16 cellular contexts compared by ENCODE assay signal in the genomic region with DNA sequence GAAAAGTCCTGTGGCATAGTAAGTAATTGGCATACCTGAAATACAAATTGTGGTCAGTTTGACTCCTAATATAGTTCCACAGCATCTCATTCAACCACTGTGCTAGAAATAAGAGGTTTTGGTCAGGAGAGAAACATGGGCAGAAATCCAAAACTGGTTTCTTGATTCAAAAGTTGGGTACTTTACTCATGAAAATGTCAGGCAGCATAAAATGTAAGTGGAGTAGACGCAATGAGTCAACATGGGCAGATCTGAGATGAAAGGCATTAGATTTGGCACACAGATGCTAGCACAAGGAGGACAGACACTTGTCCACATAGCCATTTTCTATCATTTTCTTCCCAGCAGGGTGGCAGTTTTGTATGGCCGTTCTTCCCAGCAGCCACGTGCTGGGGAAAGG.
"Had no signal": no experiment of that assay in that cellular context is flagged by ENCODE, and none has a peak within 500 bp of the region (broad histone marks: within the 10 kb centered on the region; RNA-seq: fewer than 3 reads in every experiment).

No MANE protein-coding gene starts in this region.

- H3K4me3 ChIP-seq: right atrium auricular region had no signal

- H3K36me3 Mint-ChIP-seq: activated CD8-positive, alpha-beta memory T cell treated with anti-CD3 and anti-CD28 coated beads, Interleukin-2, amount 10 ng/mL, durations not matched to agents 7 days and 5 days; activated naive CD4-positive, alpha-beta T cell treated with anti-CD3 and anti-CD28 coated beads, Interleukin-2, amount 50 U/mL, for 72 hours; naive thymus-derived CD8-positive, alpha-beta T cell; stimulated activated naive B cell treated with anti-CD40 and anti-IgM and Interleukin-4, amounts not matched to agents 10 μg/mL and 1 μg/mL and 100 μg/mL, for 72 hours; type B pancreatic cell had no signal

- H3K27me3 Mint-ChIP-seq: activated CD8-positive, alpha-beta memory T cell treated with anti-CD3 and anti-CD28 coated beads, Interleukin-2, amount 10 ng/mL, durations not matched to agents 7 days and 5 days; stimulated activated naive B cell treated with anti-CD40 and anti-IgM and Interleukin-4, amounts not matched to agents 10 μg/mL and 1 μg/mL and 100 μg/mL, for 72 hours; type B pancreatic cell had no signal

- DNase-seq: activated CD4-positive, alpha-beta T cell treated with anti-CD3 and anti-CD28 coated beads for 1 hour; activated CD4-positive, alpha-beta T cell treated with anti-CD3 and anti-CD28 coated beads, Interleukin-2, amount 50 U/mL, for 48 hours; activated CD8-positive, alpha-beta memory T cell treated with anti-CD3 and anti-CD28 coated beads, Interleukin-2, amount 10 ng/mL, durations not matched to agents 7 days and 5 days; activated effector memory CD4-positive, alpha-beta T cell treated with anti-CD3 and anti-CD28 coated beads, Interleukin-2, amount 50 U/mL, for 16 hours; activated T-cell treated with anti-CD3 and anti-CD28 coated beads, Interleukin-2, amount 50 U/mL, for 4 hours; amygdala; foreskin keratinocyte; head of caudate nucleus; mammary epithelial cell; naive thymus-derived CD8-positive, alpha-beta T cell; small intestine; stimulated activated naive B cell treated with anti-CD40 and anti-IgM and Interleukin-4, amounts not matched to agents 10 μg/mL and 1 μg/mL and 100 μg/mL, for 72 hours had no signal

- H3K27ac ChIP-seq: foreskin keratinocyte, neutrophil, right atrium auricular region had no signal

- H3K4me1 ChIP-seq: foreskin keratinocyte, right atrium auricular region had no signal

- H3K27me3 ChIP-seq: foreskin keratinocyte, neutrophil, right atrium auricular region had no signal

- H3K4me3 Mint-ChIP-seq: activated CD8-positive, alpha-beta memory T cell treated with anti-CD3 and anti-CD28 coated beads, Interleukin-2, amount 10 ng/mL, durations not matched to agents 7 days and 5 days; activated T-cell treated with anti-CD3 and anti-CD28 coated beads, Interleukin-2, amount 50 U/mL, for 4 hours; naive thymus-derived CD8-positive, alpha-beta T cell; stimulated activated naive B cell treated with anti-CD40 and anti-IgM and Interleukin-4, amounts not matched to agents 10 μg/mL and 1 μg/mL and 100 μg/mL, for 72 hours; type B pancreatic cell had no signal

- H3K36me3 ChIP-seq: neutrophil, right atrium auricular region had no signal

- H3K27ac Mint-ChIP-seq: activated CD8-positive, alpha-beta memory T cell treated with anti-CD3 and anti-CD28 coated beads, Interleukin-2, amount 10 ng/mL, durations not matched to agents 7 days and 5 days; activated naive CD4-positive, alpha-beta T cell treated with anti-CD3 and anti-CD28 coated beads, Interleukin-2, amount 50 U/mL, for 72 hours; naive thymus-derived CD8-positive, alpha-beta T cell; stimulated activated naive B cell treated with anti-CD40 and anti-IgM and Interleukin-4, amounts not matched to agents 10 μg/mL and 1 μg/mL and 100 μg/mL, for 72 hours; type B pancreatic cell had no signal

- H3K9me3 ChIP-seq: neutrophil, right atrium auricular region had no signal

- H3K4me1 Mint-ChIP-seq: activated CD8-positive, alpha-beta memory T cell treated with anti-CD3 and anti-CD28 coated beads, Interleukin-2, amount 10 ng/mL, durations not matched to agents 7 days and 5 days; naive thymus-derived CD8-positive, alpha-beta T cell; stimulated activated naive B cell treated with anti-CD40 and anti-IgM and Interleukin-4, amounts not matched to agents 10 μg/mL and 1 μg/mL and 100 μg/mL, for 72 hours had no signal

- ATAC-seq: activated CD8-positive, alpha-beta memory T cell treated with anti-CD3 and anti-CD28 coated beads, Interleukin-2, amount 10 ng/mL, durations not matched to agents 7 days and 5 days; activated naive CD4-positive, alpha-beta T cell treated with anti-CD3 and anti-CD28 coated beads, Interleukin-2, amount 50 U/mL, for 72 hours; activated T-cell treated with anti-CD3 and anti-CD28 coated beads, Interleukin-2, amount 50 U/mL, for 4 hours; foreskin keratinocyte; naive thymus-derived CD8-positive, alpha-beta T cell; stimulated activated naive B cell treated with anti-CD40 and anti-IgM and Interleukin-4, amounts not matched to agents 10 μg/mL and 1 μg/mL and 100 μg/mL, for 72 hours had no signal
